In genomic region chr16:87375426-87376135, GRCh38 we compare ENCODE assay signal across 12 cellular contexts. TPM values are rescaled to one million over a fixed set of nuclear protein-coding genes. Genes with fewer than 3 reads are reported as not detected.
DNase-seq lines count a peak whose midpoint lies in the region; ATAC-seq and TF ChIP-seq lines count a peak whose summit lies in the region.
"Had no signal": no experiment of that assay in that cellular context is flagged by ENCODE, and none has a peak within 500 bp of the region (broad histone marks: within the 10 kb centered on the region; RNA-seq: fewer than 3 reads in every experiment).

No MANE protein-coding gene starts in this region.

- DNase-seq in M059J (ENCODE audit: low read depth): peak; percentile 69
- DNase-seq in astrocyte of the hippocampus (ENCODE audit: low read depth, low spot score): peak; percentile 60
- DNase-seq in left cardiac atrium: no peak
- DNase-seq in T-cell: no peak
- DNase-seq in erythroblast (lab: John Stamatoyannopoulos, UW): no peak
- DNase-seq in ACHN: no peak
- DNase-seq: NCI-H510A treated with DMSO at 0.1 percent for 48 hours, tibial artery had no signal

- no peak overlapping the region for H3K4me3 ChIP-seq in skin epidermis
- H3K4me3 ChIP-seq: tibial artery had no signal

- in situ Hi-C loops in ACHN (cut with HindIII; ENCODE audit: low pct_ligation_motif_present, low pct_unique_long_range_greater_than_20kb, low sequenced_read_pairs): no loop called here

- no peak overlapping the region for H3K4me3 Mint-ChIP-seq in T-cell
- H3K4me3 Mint-ChIP-seq: mesothelial cell of epicardium had no signal

- H3K27ac ChIP-seq in skin epidermis: peak overlapping the region in 12 of 21 experiments; percentile 5 to 75 (median 33)

- ATAC-seq in left cardiac atrium (peak; percentile 83 to 84), T-cell (replicated peaks in 1 of 4) (no peak), GM21423 (IDR thresholded peaks at IDR 0.05; ENCODE audit: unreplicated experiment) (no peak)

- TF ChIP-seq POLR2A in erythroblast (IDR thresholded peaks at IDR 0.05; ENCODE audit: low read length): no peak

- no peak overlapping the region for H3K27ac Mint-ChIP-seq in T-cell
- H3K27ac Mint-ChIP-seq: activated T-helper 2 cell treated with anti-CD3 and anti-CD28 coated beads, Interferon-gamma antibody, Interleukin-2, Interleukin-4, amounts not matched to agents 10 μg/mL and 5 μg/mL and 100 μg/mL, durations not matched to agents 14 hours and 24 hours and 36 hours; mesothelial cell of epicardium had no signal

- intact Hi-C loops in left cardiac atrium (cut with DNase I): loop anchor here (10.0 kb wide), 1 partner anchor 51 kb away; no protein-coding TSS in a partner anchor

- H3K36me3 Mint-ChIP-seq in T-cell: peaks cover 19% of the 10 kb centered on the region

- POLR2A ChIA-PET in T-cell (lab: Charles Lee): no interaction called here

- H3K4me1 Mint-ChIP-seq in T-cell: peaks cover 34 to 55% (median 50%) of the 10 kb centered on the region in 3 donors

- no peaks in the 10 kb centered on the region for H3K9me3 Mint-ChIP-seq in T-cell
- H3K9me3 Mint-ChIP-seq: activated T-helper 2 cell treated with anti-CD3 and anti-CD28 coated beads, Interferon-gamma antibody, Interleukin-2, Interleukin-4, amounts not matched to agents 10 μg/mL and 5 μg/mL and 100 μg/mL, durations not matched to agents 14 hours and 24 hours and 36 hours; mesothelial cell of epicardium had no signal

- CTCF ChIA-PET in T-cell (lab: Charles Lee): interaction anchor here in 1 of 2 donors (0.5 kb wide), 1 partner anchor 56 kb away, joined by 4 read pairs; no protein-coding TSS in a partner anchor

- no peaks in the 10 kb centered on the region for H3K27me3 Mint-ChIP-seq in T-cell

RNA-seq across cellular contexts. Expression of gene FBXO31, which starts 8.0 kb away (rescaled TPM):
- 9.7 and 14.4 TPM in 2 replicates for total RNA-seq in M059J (2014; rRNA removed; shearing (Covaris generic))
- total RNA-seq in left cardiac atrium: 10 to 100 TPM; 45.6 to 50.8 TPM
- 10 to 100 TPM; 34.7 to 67.2 (median 55.6) TPM for total RNA-seq in T-cell

RNA-seq across cellular contexts. Expression of gene MAP1LC3B, which starts 16.6 kb away (rescaled TPM):
- 26.0 and 54.2 TPM in 2 replicates for total RNA-seq in M059J (2014; rRNA removed; shearing (Covaris generic))
- total RNA-seq in left cardiac atrium: 10 to 100 TPM; 82.9 to 90.2 TPM
- 10 to 100 TPM; 51.3 to 90.4 (median 53.3) TPM for total RNA-seq in T-cell

RNA-seq across cellular contexts. Expression of gene C16orf95, which starts 58.4 kb away (rescaled TPM):
- 2.4 and 3.1 TPM in 2 replicates for total RNA-seq in M059J (2014; rRNA removed; shearing (Covaris generic))
- total RNA-seq in left cardiac atrium: 1 to 10 TPM; 3.2 to 3.4 TPM
- total RNA-seq in T-cell: 1 to 10 TPM in 4 of 5 donors, under 1 TPM in 1; 0.98 to 3.1 (median 2.6) TPM

Comparison
In these comparisons a context has a peak if more than half of its experiments do, and no peak if none do; other contexts are left out.
1. DNase-seq: peak in M059J (single experiment) and astrocyte of the hippocampus (single experiment); none in left cardiac atrium (single experiment), T-cell (0 of 34), erythroblast (0 of 2) and ACHN (single experiment).
2. ATAC-seq: peak in left cardiac atrium (2 of 2); none in T-cell (0 of 4) and GM21423 (single experiment).